In the genomic region with DNA sequence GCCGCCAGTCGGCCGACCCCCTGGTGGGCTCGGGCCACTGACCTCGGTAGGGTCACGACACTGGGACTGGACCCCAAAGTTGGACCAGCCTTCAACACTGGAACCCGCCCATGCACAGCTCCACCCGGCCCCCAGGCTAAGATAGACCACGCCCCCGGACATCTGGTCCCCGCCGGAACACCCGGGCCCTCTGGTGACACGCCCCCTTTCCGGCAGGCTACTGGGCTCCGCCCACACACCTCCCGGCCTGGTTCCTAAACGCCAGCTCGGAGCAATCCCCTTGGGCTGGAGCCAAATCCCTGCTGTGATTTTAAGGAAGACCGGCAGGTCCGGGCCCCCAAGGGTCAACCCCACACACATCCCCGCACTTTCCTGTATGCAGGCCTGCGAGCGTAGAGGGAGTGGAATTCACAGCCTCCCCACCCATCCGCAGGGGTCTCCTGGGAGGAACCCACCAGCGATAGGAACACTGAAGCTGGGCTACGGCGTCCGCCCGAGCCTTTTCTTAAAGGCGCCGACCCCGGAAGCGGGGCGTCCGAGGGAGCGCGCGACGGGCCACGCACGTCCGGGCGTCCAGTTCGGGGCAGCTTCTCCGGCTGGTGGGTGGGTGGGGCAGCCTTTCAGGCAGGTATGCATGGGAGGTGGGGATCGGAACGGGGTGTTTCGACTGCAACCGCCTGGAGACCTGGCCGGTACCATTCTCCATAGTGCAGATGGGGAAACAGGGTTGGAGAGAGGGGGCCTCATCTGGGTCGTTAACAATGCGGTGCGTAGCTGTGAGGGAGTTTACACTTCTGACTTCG, we compare ENCODE assay signal across 8 cellular contexts. TPM values are rescaled to one million over a fixed set of nuclear protein-coding genes. Genes with fewer than 3 reads are reported as not detected.
DNase-seq lines count a peak whose midpoint lies in the region; ATAC-seq and TF ChIP-seq lines count a peak whose summit lies in the region.

A gene with protein sequence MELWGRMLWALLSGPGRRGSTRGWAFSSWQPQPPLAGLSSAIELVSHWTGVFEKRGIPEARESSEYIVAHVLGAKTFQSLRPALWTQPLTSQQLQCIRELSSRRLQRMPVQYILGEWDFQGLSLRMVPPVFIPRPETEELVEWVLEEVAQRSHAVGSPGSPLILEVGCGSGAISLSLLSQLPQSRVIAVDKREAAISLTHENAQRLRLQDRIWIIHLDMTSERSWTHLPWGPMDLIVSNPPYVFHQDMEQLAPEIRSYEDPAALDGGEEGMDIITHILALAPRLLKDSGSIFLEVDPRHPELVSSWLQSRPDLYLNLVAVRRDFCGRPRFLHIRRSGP (plus strand): TSS at position 576 of the 803 bp plus-strand sequence. CDS start 1,583 bp downstream, outside the sequence.

- intact Hi-C loops in T-helper 2 cell treated with Interferon-gamma antibody and Interleukin-4, amounts not matched to agents 100 ng/mL and 5 ng/mL, for 36 hours (cut with micrococcal nuclease): loop anchor here (1.0 to 5.0 kb wide), 2 partner anchors 227 to 270 kb away; a partner anchor contains a TSS
- intact Hi-C loops in left ventricle myocardium superior (cut with micrococcal nuclease) (no loop called here), psoas muscle (cut with DNase I) (loop anchor here in 1 of 2 donors (5.0 kb wide), 1 partner anchor 88 kb away; no protein-coding TSS in a partner anchor), uterus (cut with DNase I; ENCODE audit: low total_unique reads) (no loop called here)

- H3K36me3 ChIP-seq in psoas muscle (ENCODE audit: insufficient read depth in 1 of 2, low read depth in 1 of 2): peaks cover 0 to 25% of the 10 kb centered on the region in 2 donors
- no peaks in the 10 kb centered on the region for H3K36me3 ChIP-seq in uterus

- 0 to 1% (median 0%) methylated on average over 50 to 55 of the region's 55 CpGs for WGBS in psoas muscle, 3 donors

- DNase-seq in NCI-H1694 (lab: John Stamatoyannopoulos, UW) (peak; percentile 63), anterior cingulate cortex (lab: John Stamatoyannopoulos, UW) (peak; percentile 64 to 99 (median 94)), left ventricle myocardium superior (peak; percentile 98), psoas muscle (peak; percentile 97 to 99), uterus (peak; percentile 98 to 99)

- TF ChIP-seq POLR2A in GM15510 (IDR thresholded peaks at IDR 0.05; ENCODE audit: borderline replicate concordance, extremely low read depth, insufficient read length) (peak; percentile 57), uterus (IDR thresholded peaks at IDR 0.05) (peak; percentile 30 to 63)

- H3K4me3 ChIP-seq in psoas muscle (peak within 1 kb of the TSS; percentile 81), uterus (peak within 1 kb of the TSS; percentile 57 to 71)

- H3K27me3 ChIP-seq in psoas muscle (ENCODE audit: insufficient read depth in 3 of 3, low read length in 2 of 3): no peaks in the 10 kb centered on the region
- H3K27me3 ChIP-seq in uterus: no peaks in the 10 kb centered on the region

- H3K27ac ChIP-seq in psoas muscle (peak within 1 kb of the TSS; percentile 89), uterus (peak within 1 kb of the TSS; percentile 86 to 92)

- ATAC-seq in HG02884 (IDR thresholded peaks at IDR 0.05; ENCODE audit: unreplicated experiment) (peak; percentile 59), left ventricle myocardium superior (peak; percentile 87), psoas muscle (peak; percentile 86 to 90 (median 88))

- peaks cover 15% of the 10 kb centered on the region for H3K4me1 ChIP-seq in psoas muscle
- H3K4me1 ChIP-seq in uterus: peaks cover 0 to 9% of the 10 kb centered on the region in 2 donors

- H3K9me3 ChIP-seq in psoas muscle (no peaks in the 10 kb centered on the region), uterus (no peaks in the 10 kb centered on the region)

- TF ChIP-seq CTCF in psoas muscle (IDR thresholded peaks at IDR 0.05) (no peak), uterus (IDR thresholded peaks at IDR 0.05) (peak in 2 of 4 experiments; percentile 9 to 23)

RNA-seq across cellular contexts. Expression of the gene that starts here (rescaled TPM):
- total RNA-seq in T-helper 2 cell treated with Interferon-gamma antibody and Interleukin-4, amounts not matched to agents 100 ng/mL and 5 ng/mL, for 36 hours: 58.1 and 63.0 TPM in 2 replicates
- total RNA-seq in left ventricle myocardium superior: 15.3 TPM
- total RNA-seq in psoas muscle: 10 to 100 TPM in 2 of 4 donors, 1 to 10 TPM in 2; 6.1 to 16.2 (median 9.3) TPM
- 10 to 100 TPM in 1 of 3 donors, 1 to 10 TPM in 2; 6.4 to 12.8 (median 10.0) TPM for polyA plus RNA-seq in psoas muscle
- total RNA-seq in uterus: 10 to 100 TPM in 2 of 4 donors, 1 to 10 TPM in 1, under 1 TPM in 1; 0.77 to 26.5 (median 11.4) TPM

Comparison
In these comparisons a context has a peak if more than half of its experiments do, and no peak if none do; other contexts are left out.
1. Peak in every context shown above with its lines: DNase-seq, ATAC-seq, H3K4me3 ChIP-seq and H3K27ac ChIP-seq.